Comparison of ENCODE assay signal across 21 cellular contexts in genomic region chr3:37168896-37169295, GRCh38. TPM values are rescaled to one million over a fixed set of nuclear protein-coding genes. Genes with fewer than 3 reads are reported as not detected.
DNase-seq lines count a peak whose midpoint lies in the region; ATAC-seq and TF ChIP-seq lines count a peak whose summit lies in the region.
"Had no signal": no experiment of that assay in that cellular context is flagged by ENCODE, and none has a peak within 500 bp of the region (broad histone marks: within the 10 kb centered on the region; RNA-seq: fewer than 3 reads in every experiment).

No MANE protein-coding gene starts in this region.

- no peak overlapping the region for H2BK5ac ChIP-seq in H9 (ENCODE audit: insufficient read length, low read length)

- no peak overlapping the region for H3K4me3 Mint-ChIP-seq in H9
- no peak overlapping the region for H3K4me3 Mint-ChIP-seq in mesothelial cell of epicardium
- H3K4me3 Mint-ChIP-seq: B cell; CD14-positive monocyte; CD8-positive, alpha-beta memory T cell had no signal

- intact Hi-C loops in ascending aorta (cut with DNase I) = no loop called here

- no peak overlapping the region for H4K5ac ChIP-seq in H9 (ENCODE audit: insufficient read length, low read depth, low read length)

- H2AK5ac ChIP-seq in H9 (ENCODE audit: insufficient read length, low read length) = no peak overlapping the region

- no peaks in the 10 kb centered on the region for H3K23me2 ChIP-seq in H9 (ENCODE audit: insufficient read length, low read depth, low read length, poor library complexity, severe bottlenecking)

- DNase-seq in ascending aorta (ENCODE audit: low spot score in 2 of 2) = no peak
- no peak for DNase-seq in coronary artery (ENCODE audit: low spot score)
- no peak for DNase-seq in cerebellum (ENCODE audit: low spot score)
- DNase-seq in H9 = no peak
- DNase-seq in mesothelial cell of epicardium (ENCODE audit: low spot score in 2 of 2, unreplicated experiment in 2 of 2) = no peak
- DNase-seq: CD8-positive, alpha-beta memory T cell; DMS 273 treated with DMSO at 0.1 percent for 48 hours; DMS79 treated with DMSO at 0.1 percent for 48 hours; Kasumi-1; MG63; NCI-H2029; NCI-H446; NCI-H524 treated with DMSO at 0.1 percent for 48 hours; NCI-H774; NK-92 treated with Interleukin-12 subunit alpha and Interleukin-12 subunit beta, amount 100 ng/mL, for 24 hours; PC-3; SK-N-SH had no signal

- WGBS in H9 (ENCODE audit: extremely low coverage, insufficient read length, low lambda C conversion rate) = no CpG with 5 or more reads among the region's 1 CpG

- no peaks in the 10 kb centered on the region for H3K9me3 Mint-ChIP-seq in H9
- no peaks in the 10 kb centered on the region for H3K9me3 Mint-ChIP-seq in mesothelial cell of epicardium
- H3K9me3 Mint-ChIP-seq: CD8-positive, alpha-beta memory T cell had no signal

- no peak overlapping the region for H2AFZ ChIP-seq in H9 (ENCODE audit: low read length)

- H2BK12ac ChIP-seq in H9 (ENCODE audit: insufficient read length, low read depth, low read length) = no peak overlapping the region

- no peak overlapping the region for H3K56ac ChIP-seq in H9 (ENCODE audit: insufficient read length, low read depth, low read length)

- no peaks in the 10 kb centered on the region for H3K79me2 ChIP-seq in H9 (ENCODE audit: insufficient read depth, low read length)

- no peak overlapping the region for H3K4ac ChIP-seq in H9 (ENCODE audit: low read depth, low read length)

- H3K27ac ChIP-seq in ascending aorta (peak overlapping the region; percentile 62 to 96), coronary artery (peak overlapping the region; percentile 31 to 71), mucosa of rectum (ENCODE audit: low read depth in 2 of 2, low read length in 2 of 2) (peak overlapping the region; percentile 80 to 85), H9 (ENCODE audit: insufficient read length, low read depth, low read length) (no peak overlapping the region)

- ATAC-seq in HG03378 (IDR thresholded peaks at IDR 0.05; ENCODE audit: unreplicated experiment) = no peak
- ATAC-seq: PC-3 had no signal

- no peaks in the 10 kb centered on the region for H3K9me3 ChIP-seq in ascending aorta
- H3K9me3 ChIP-seq in mucosa of rectum (ENCODE audit: control insufficient read depth in 2 of 2, low read length in 2 of 2) = no peaks in the 10 kb centered on the region
- no peaks in the 10 kb centered on the region for H3K9me3 ChIP-seq in H9 (ENCODE audit: control insufficient read depth, low read depth, low read length)
- H3K9me3 ChIP-seq: MG63, SK-N-SH had no signal

- no peak overlapping the region for H3K23ac ChIP-seq in H9 (ENCODE audit: insufficient read length, low read depth, low read length)

- TF ChIP-seq CTCF in ascending aorta (IDR thresholded peaks at IDR 0.05) (no peak), coronary artery (IDR thresholded peaks at IDR 0.05) (no peak), H9 (conservative IDR thresholded peaks at IDR 0.05) (no peak), mesothelial cell of epicardium (IDR thresholded peaks at IDR 0.05; ENCODE audit: unreplicated experiment) (no peak)

- no peak overlapping the region for H3T11ph ChIP-seq in H9 (ENCODE audit: low read length)

- no peaks in the 10 kb centered on the region for H3K79me1 ChIP-seq in H9 (ENCODE audit: insufficient read depth, low read depth, low read length, poor library complexity, severe bottlenecking)

- peaks cover 2% of the 10 kb centered on the region in 2 experiments; a peak in 2 of 4 replicates for H3K4me1 Mint-ChIP-seq in H9
- H3K4me1 Mint-ChIP-seq in mesothelial cell of epicardium = peaks cover 24% of the 10 kb centered on the region

- H3K4me1 ChIP-seq in ascending aorta = peaks cover 6 to 23% of the 10 kb centered on the region in 2 donors
- peaks cover 25 to 39% of the 10 kb centered on the region in 2 donors for H3K4me1 ChIP-seq in mucosa of rectum (ENCODE audit: control insufficient read depth in 2 of 2, insufficient read depth in 2 of 2, low read length in 2 of 2)
- H3K4me1 ChIP-seq in H9 (ENCODE audit: insufficient read depth, low read length) = no peaks in the 10 kb centered on the region

- H2BK15ac ChIP-seq in H9 (ENCODE audit: low read depth, low read length) = no peak overlapping the region

- peaks cover 3 to 11% of the 10 kb centered on the region in 2 donors for H3K36me3 ChIP-seq in ascending aorta
- H3K36me3 ChIP-seq in mucosa of rectum (ENCODE audit: control insufficient read depth in 2 of 2, insufficient read depth in 2 of 2, low read length in 2 of 2) = peaks cover 6 to 12% of the 10 kb centered on the region in 2 donors

- no peaks in the 10 kb centered on the region for H3K27me3 Mint-ChIP-seq in H9 (ENCODE audit: low read depth)
- H3K27me3 Mint-ChIP-seq in mesothelial cell of epicardium (ENCODE audit: low read depth) = no peaks in the 10 kb centered on the region
- H3K27me3 Mint-ChIP-seq: B cell; CD8-positive, alpha-beta memory T cell had no signal

- no peak overlapping the region for H3K14ac ChIP-seq in H9 (ENCODE audit: insufficient read depth, low read length)

- H3K9ac ChIP-seq in mucosa of rectum (ENCODE audit: low read depth in 1 of 2, low read length in 2 of 2) (no peak overlapping the region), H9 (ENCODE audit: extremely low read depth, insufficient read length, low read length) (no peak overlapping the region)

- H2BK20ac ChIP-seq in H9 (ENCODE audit: low read depth, low read length, poor library complexity, severe bottlenecking) = no peak overlapping the region

- H3K27ac Mint-ChIP-seq in H9 (no peak overlapping the region), mesothelial cell of epicardium (no peak overlapping the region)
- H3K27ac Mint-ChIP-seq: B cell had no signal

- H3K4me3 ChIP-seq in ascending aorta (no peak overlapping the region), coronary artery (no peak overlapping the region), mucosa of rectum (ENCODE audit: low read length in 2 of 2) (no peak overlapping the region)
- H3K4me3 ChIP-seq: MG63 had no signal

- H3K4me2 ChIP-seq in H9 (ENCODE audit: insufficient read depth, insufficient read length, low read length) = no peak overlapping the region

- H3K18ac ChIP-seq in H9 (ENCODE audit: insufficient read length, low read depth, low read length) = no peak overlapping the region

- no peak overlapping the region for H2BK120ac ChIP-seq in H9 (ENCODE audit: low read depth, low read length, poor library complexity, severe bottlenecking)

- no peaks in the 10 kb centered on the region for H4K20me1 ChIP-seq in H9 (ENCODE audit: control insufficient read depth, insufficient read depth, insufficient read length)

- no peak overlapping the region for H4K8ac ChIP-seq in H9 (replicated peaks; ENCODE audit: insufficient read length, low read depth, low read length)

- peaks cover 0 to 5% (median 5%) of the 10 kb centered on the region in 3 experiments; a peak in 4 of 7 replicates for H3K36me3 Mint-ChIP-seq in H9 (ENCODE audit: insufficient read depth in 1 of 3, low read depth in 3 of 3)
- H3K36me3 Mint-ChIP-seq in mesothelial cell of epicardium = no peaks in the 10 kb centered on the region

- no peaks in the 10 kb centered on the region for H3K27me3 ChIP-seq in ascending aorta
- H3K27me3 ChIP-seq in mucosa of rectum (ENCODE audit: control insufficient read depth in 2 of 2, insufficient read depth in 2 of 2, low read length in 2 of 2) = no peaks in the 10 kb centered on the region
- H3K27me3 ChIP-seq in H9 (ENCODE audit: insufficient read depth, low read length) = no peaks in the 10 kb centered on the region
- H3K27me3 ChIP-seq: MG63 had no signal

- no peak overlapping the region for H4K91ac ChIP-seq in H9 (ENCODE audit: insufficient read length, low read depth, low read length)

RNA-seq across cellular contexts. Expression of gene LRRFIP2, which starts 5.5 kb away (rescaled TPM):
- total RNA-seq in ascending aorta (42.8 TPM), cerebellum (77.3 TPM), H9 (2021) (29.5 and 30.7 TPM in 2 replicates), mesothelial cell of epicardium (35.0 to 41.7 TPM (median 38.1 TPM) in 3 replicates)
